23 cellular contexts compared by ENCODE assay signal in the genomic region with DNA sequence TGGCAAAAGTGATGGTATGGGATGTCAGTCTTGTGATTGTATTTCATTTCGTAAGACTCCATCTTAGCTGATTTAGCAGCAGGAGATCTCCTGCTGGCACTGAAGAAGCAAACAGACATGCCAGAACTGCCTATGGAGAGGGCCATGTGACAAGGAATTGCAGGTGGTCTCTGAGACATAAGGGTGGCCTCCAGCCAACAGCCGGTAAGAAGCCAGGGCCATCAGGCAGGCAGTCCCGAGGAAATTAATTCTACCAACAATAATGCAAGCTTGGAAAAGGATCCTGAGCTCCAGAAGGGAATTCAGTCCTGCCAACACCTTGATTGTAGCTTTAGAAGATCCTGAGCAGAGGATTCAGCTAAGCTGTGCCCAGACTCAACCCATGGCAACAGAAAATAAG.
"Had no signal": no experiment of that assay in that cellular context is flagged by ENCODE, and none has a peak within 500 bp of the region (broad histone marks: within the 10 kb centered on the region; RNA-seq: fewer than 3 reads in every experiment).

No MANE protein-coding gene starts in this region.

- H3K27ac Mint-ChIP-seq: dendritic cell treated with granulocyte-macrophage colony-stimulating factor and Interleukin-4, amounts not matched to agents 40 ng/mL and 50 ng/mL, for 4 days; memory B cell; naive thymus-derived CD8-positive, alpha-beta T cell; T-helper 1 cell treated with Interleukin-12 subunit alpha and Interleukin-12 subunit beta and Interleukin-4 antibody, amounts not matched to agents 30 μg/mL and 1 μg/mL, for 36 hours had no signal

- H3K4me1 Mint-ChIP-seq: memory B cell; naive thymus-derived CD8-positive, alpha-beta T cell had no signal

- H3K4me2 ChIP-seq: hepatocyte had no signal

- H3K9me3 ChIP-seq: ascending aorta, breast epithelium, mucosa of descending colon, neutrophil, thyroid gland had no signal

- H3K36me3 ChIP-seq: ascending aorta, breast epithelium, neutrophil, thyroid gland had no signal

- ATAC-seq: esophagus mucosa; mucosa of descending colon; naive thymus-derived CD8-positive, alpha-beta T cell had no signal

- H3K27me3 Mint-ChIP-seq: dendritic cell treated with granulocyte-macrophage colony-stimulating factor and Interleukin-4, amounts not matched to agents 40 ng/mL and 50 ng/mL, for 4 days had no signal

- H3K4me1 ChIP-seq: ascending aorta, breast epithelium, parathyroid adenoma had no signal

- H3K79me2 ChIP-seq: hepatocyte, parathyroid adenoma had no signal

- DNase-seq: activated CD4-positive, alpha-beta T cell treated with anti-CD3 and anti-CD28 coated beads, Interleukin-2, amount 50 U/mL, for 1 hour; activated CD4-positive, CD25-positive, alpha-beta regulatory T cell treated with anti-CD3 and anti-CD28 coated beads, Interleukin-2, amount 50 U/mL, for 72 hours; activated CD8-positive, alpha-beta memory T cell treated with anti-CD3 and anti-CD28 coated beads, Interleukin-2, amount 50 U/mL, for 48 hours; activated effector memory CD4-positive, alpha-beta T cell treated with anti-CD3 and anti-CD28 coated beads, Interleukin-2, amount 50 U/mL, for 16 hours; activated naive CD4-positive, alpha-beta T cell treated with anti-CD3 and anti-CD28 coated beads, Interleukin-2, amount 50 U/mL, for 16 hours; activated T-cell treated with anti-CD3 and anti-CD28 coated beads, Interleukin-2, amount 50 U/mL, for 48 hours; effector CD8-positive, alpha-beta T cell; mucosa of descending colon; naive thymus-derived CD8-positive, alpha-beta T cell; stimulated activated CD4-positive, alpha-beta T cell treated with anti-CD3 and anti-CD28 coated beads, Interleukin-12 subunit alpha, Interleukin-12 subunit beta, amount 100 ng/mL, for 4 hours; stimulated activated CD4-positive, alpha-beta T cell treated with anti-CD3 and anti-CD28 coated beads, Interleukin-1b, Interleukin-23, amount 100 ng/mL, for 48 hours; stimulated activated CD8-positive, alpha-beta memory T cell treated with anti-CD3 and anti-CD28 coated beads, Interleukin-4, amount 100 ng/mL, for 48 hours; stimulated activated naive CD4-positive, alpha-beta T cell; thyroid gland had no signal

- H3K4me3 ChIP-seq: ascending aorta, breast epithelium, hepatocyte, mucosa of descending colon, thyroid gland had no signal

- H3K27me3 ChIP-seq: ascending aorta, breast epithelium, hepatocyte, neutrophil, thyroid gland had no signal

- H3K36me3 Mint-ChIP-seq: memory B cell; naive thymus-derived CD8-positive, alpha-beta T cell had no signal

- H3K9ac ChIP-seq: parathyroid adenoma had no signal

- H3K9me3 Mint-ChIP-seq: dendritic cell treated with granulocyte-macrophage colony-stimulating factor and Interleukin-4, amounts not matched to agents 40 ng/mL and 50 ng/mL, for 4 days; memory B cell; naive thymus-derived CD8-positive, alpha-beta T cell; T-helper 1 cell treated with Interleukin-12 subunit alpha and Interleukin-12 subunit beta and Interleukin-4 antibody, amounts not matched to agents 30 μg/mL and 1 μg/mL, for 36 hours had no signal

- H3K27ac ChIP-seq: ascending aorta, breast epithelium, hepatocyte, neutrophil, parathyroid adenoma, thyroid gland had no signal

- H3K4me3 Mint-ChIP-seq: dendritic cell treated with granulocyte-macrophage colony-stimulating factor and Interleukin-4, amounts not matched to agents 40 ng/mL and 50 ng/mL, for 4 days; memory B cell; naive thymus-derived CD8-positive, alpha-beta T cell; T-helper 1 cell treated with Interleukin-12 subunit alpha and Interleukin-12 subunit beta and Interleukin-4 antibody, amounts not matched to agents 30 μg/mL and 1 μg/mL, for 36 hours had no signal

- H2AFZ ChIP-seq: hepatocyte, parathyroid adenoma had no signal
